1 cellular context compared by ENCODE assay signal in the genomic region with DNA sequence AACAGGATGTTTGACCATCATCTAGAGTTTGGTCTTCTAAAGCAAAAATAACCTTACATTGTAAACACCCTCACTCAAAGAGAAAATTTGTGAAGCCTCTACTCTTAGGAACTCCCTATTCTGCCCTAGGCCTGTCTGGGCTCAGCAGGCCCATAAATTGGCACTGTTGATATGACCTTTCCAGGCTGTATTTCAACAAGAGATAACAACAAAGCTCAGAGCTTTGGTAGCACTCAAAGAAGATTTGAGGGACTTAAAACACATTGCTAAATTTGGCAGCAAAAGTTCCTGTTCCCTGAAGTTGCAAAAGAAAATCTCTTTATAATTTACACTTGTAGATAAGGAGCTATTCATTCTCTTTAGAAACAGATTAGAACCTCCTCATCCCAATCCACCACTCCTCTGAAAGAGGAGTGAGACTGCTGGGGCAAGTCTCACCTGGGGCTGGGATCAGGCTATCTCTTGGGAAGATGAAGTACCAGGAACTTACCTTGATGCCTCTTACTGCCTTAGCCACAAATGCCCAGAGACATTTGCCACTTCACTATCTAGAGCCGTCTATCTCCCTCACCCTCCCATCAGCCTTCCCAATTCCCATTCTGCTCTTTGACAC.
TF ChIP-seq lines count a peak whose summit lies in the region.

No MANE protein-coding gene starts in this region.

TF ChIP-seq in GM23338, 12 proteins besides CTCF, POLR2A, EP300 and RAD21:
- TF ChIP-seq, protein P1, sequence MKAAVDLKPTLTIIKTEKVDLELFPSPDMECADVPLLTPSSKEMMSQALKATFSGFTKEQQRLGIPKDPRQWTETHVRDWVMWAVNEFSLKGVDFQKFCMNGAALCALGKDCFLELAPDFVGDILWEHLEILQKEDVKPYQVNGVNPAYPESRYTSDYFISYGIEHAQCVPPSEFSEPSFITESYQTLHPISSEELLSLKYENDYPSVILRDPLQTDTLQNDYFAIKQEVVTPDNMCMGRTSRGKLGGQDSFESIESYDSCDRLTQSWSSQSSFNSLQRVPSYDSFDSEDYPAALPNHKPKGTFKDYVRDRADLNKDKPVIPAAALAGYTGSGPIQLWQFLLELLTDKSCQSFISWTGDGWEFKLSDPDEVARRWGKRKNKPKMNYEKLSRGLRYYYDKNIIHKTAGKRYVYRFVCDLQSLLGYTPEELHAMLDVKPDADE (IDR thresholded peaks at IDR 0.05), result no peak
- TF ChIP-seq EZH2 (IDR thresholded peaks at IDR 0.05; ENCODE audit: low read depth, unreplicated experiment) (no peak), STAT1 (IDR thresholded peaks at IDR 0.05; ENCODE audit: unreplicated experiment) (no peak), NANOG (IDR thresholded peaks at IDR 0.05; ENCODE audit: borderline replicate concordance) (no peak), CREB1 (CRISPR knock-in tag; IDR thresholded peaks at IDR 0.05; ENCODE audit: low read depth) (no peak), ZNF331 (CRISPR knock-in tag; IDR thresholded peaks at IDR 0.05; ENCODE audit: low read depth) (no peak), POLR2AphosphoS5 (IDR thresholded peaks at IDR 0.05; ENCODE audit: low read depth) (no peak), REST (IDR thresholded peaks at IDR 0.05; ENCODE audit: unreplicated experiment) (no peak), ZNF114 (CRISPR knock-in tag; IDR thresholded peaks at IDR 0.05) (no peak), EZH2phosphoT487 (IDR thresholded peaks at IDR 0.05; ENCODE audit: unreplicated experiment) (no peak), JUNB (IDR thresholded peaks at IDR 0.05; ENCODE audit: unreplicated experiment) (no peak)
- TF ChIP-seq, protein P2, sequence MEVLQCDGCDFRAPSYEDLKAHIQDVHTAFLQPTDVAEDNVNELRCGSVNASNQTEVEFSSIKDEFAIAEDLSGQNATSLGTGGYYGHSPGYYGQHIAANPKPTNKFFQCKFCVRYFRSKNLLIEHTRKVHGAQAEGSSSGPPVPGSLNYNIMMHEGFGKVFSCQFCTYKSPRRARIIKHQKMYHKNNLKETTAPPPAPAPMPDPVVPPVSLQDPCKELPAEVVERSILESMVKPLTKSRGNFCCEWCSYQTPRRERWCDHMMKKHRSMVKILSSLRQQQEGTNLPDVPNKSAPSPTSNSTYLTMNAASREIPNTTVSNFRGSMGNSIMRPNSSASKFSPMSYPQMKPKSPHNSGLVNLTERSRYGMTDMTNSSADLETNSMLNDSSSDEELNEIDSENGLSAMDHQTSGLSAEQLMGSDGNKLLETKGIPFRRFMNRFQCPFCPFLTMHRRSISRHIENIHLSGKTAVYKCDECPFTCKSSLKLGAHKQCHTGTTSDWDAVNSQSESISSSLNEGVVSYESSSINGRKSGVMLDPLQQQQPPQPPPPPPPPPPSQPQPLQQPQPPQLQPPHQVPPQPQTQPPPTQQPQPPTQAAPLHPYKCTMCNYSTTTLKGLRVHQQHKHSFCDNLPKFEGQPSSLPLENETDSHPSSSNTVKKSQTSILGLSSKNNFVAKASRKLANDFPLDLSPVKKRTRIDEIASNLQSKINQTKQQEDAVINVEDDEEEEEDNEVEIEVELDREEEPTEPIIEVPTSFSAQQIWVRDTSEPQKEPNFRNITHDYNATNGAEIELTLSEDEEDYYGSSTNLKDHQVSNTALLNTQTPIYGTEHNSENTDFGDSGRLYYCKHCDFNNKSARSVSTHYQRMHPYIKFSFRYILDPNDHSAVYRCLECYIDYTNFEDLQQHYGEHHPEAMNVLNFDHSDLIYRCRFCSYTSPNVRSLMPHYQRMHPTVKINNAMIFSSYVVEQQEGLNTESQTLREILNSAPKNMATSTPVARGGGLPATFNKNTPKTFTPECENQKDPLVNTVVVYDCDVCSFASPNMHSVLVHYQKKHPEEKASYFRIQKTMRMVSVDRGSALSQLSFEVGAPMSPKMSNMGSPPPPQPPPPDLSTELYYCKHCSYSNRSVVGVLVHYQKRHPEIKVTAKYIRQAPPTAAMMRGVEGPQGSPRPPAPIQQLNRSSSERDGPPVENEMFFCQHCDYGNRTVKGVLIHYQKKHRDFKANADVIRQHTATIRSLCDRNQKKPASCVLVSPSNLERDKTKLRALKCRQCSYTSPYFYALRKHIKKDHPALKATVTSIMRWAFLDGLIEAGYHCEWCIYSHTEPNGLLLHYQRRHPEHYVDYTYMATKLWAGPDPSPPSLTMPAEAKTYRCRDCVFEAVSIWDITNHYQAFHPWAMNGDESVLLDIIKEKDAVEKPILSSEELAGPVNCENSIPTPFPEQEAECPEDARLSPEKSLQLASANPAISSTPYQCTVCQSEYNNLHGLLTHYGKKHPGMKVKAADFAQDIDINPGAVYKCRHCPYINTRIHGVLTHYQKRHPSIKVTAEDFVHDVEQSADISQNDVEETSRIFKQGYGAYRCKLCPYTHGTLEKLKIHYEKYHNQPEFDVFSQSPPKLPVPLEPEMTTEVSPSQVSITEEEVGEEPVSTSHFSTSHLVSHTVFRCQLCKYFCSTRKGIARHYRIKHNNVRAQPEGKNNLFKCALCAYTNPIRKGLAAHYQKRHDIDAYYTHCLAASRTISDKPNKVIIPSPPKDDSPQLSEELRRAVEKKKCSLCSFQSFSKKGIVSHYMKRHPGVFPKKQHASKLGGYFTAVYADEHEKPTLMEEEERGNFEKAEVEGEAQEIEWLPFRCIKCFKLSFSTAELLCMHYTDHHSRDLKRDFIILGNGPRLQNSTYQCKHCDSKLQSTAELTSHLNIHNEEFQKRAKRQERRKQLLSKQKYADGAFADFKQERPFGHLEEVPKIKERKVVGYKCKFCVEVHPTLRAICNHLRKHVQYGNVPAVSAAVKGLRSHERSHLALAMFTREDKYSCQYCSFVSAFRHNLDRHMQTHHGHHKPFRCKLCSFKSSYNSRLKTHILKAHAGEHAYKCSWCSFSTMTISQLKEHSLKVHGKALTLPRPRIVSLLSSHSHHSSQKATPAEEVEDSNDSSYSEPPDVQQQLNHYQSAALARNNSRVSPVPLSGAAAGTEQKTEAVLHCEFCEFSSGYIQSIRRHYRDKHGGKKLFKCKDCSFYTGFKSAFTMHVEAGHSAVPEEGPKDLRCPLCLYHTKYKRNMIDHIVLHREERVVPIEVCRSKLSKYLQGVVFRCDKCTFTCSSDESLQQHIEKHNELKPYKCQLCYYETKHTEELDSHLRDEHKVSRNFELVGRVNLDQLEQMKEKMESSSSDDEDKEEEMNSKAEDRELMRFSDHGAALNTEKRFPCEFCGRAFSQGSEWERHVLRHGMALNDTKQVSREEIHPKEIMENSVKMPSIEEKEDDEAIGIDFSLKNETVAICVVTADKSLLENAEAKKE (CRISPR knock-in tag; IDR thresholded peaks at IDR 0.05), result no peak
